Comparison of ENCODE assay signal across 12 cellular contexts in genomic region chr7:28107960-28108359, GRCh38.
DNase-seq lines count a peak whose midpoint lies in the region; TF ChIP-seq lines count a peak whose summit lies in the region.
"Had no signal": no experiment of that assay in that cellular context is flagged by ENCODE, and none has a peak within 500 bp of the region (broad histone marks: within the 10 kb centered on the region; RNA-seq: fewer than 3 reads in every experiment).

No MANE protein-coding gene starts in this region.

- no peak overlapping the region for H3K14ac ChIP-seq in trophoblast cell (ENCODE audit: low read length)

- no peak overlapping the region for H4K8ac ChIP-seq in trophoblast cell (ENCODE audit: low read depth, low read length)

- H3K18ac ChIP-seq in trophoblast cell (ENCODE audit: low read length): no peak overlapping the region

- no peak overlapping the region for H3K4me3 ChIP-seq in coronary artery
- no peak overlapping the region for H3K4me3 ChIP-seq in trophoblast cell (ENCODE audit: low read depth, low read length)

- no peak overlapping the region for H4K12ac ChIP-seq in trophoblast cell (ENCODE audit: low read depth, low read length)

- H3K36me3 ChIP-seq in trophoblast cell (ENCODE audit: control insufficient read depth in 1 of 2, insufficient read depth in 2 of 2, low read length in 2 of 2): no peaks in the 10 kb centered on the region
- H3K36me3 ChIP-seq: neutrophil had no signal

- no peak overlapping the region for H2BK5ac ChIP-seq in trophoblast cell (ENCODE audit: low read depth, low read length, poor library complexity)

- no peaks in the 10 kb centered on the region for H3K27me3 ChIP-seq in trophoblast cell (ENCODE audit: insufficient read depth, low read length)
- H3K27me3 ChIP-seq: neutrophil had no signal

- H3K9ac ChIP-seq in trophoblast cell (ENCODE audit: low read length): no peak overlapping the region

- H3K23ac ChIP-seq in trophoblast cell (ENCODE audit: low read length): no peak overlapping the region

- no peak overlapping the region for H3K4ac ChIP-seq in trophoblast cell (ENCODE audit: low read depth, low read length)

- TF ChIP-seq CTCF in coronary artery (IDR thresholded peaks at IDR 0.05): no peak

- no peak overlapping the region for H3K4me2 ChIP-seq in trophoblast cell (ENCODE audit: low read length)

- H2BK12ac ChIP-seq in trophoblast cell (ENCODE audit: low read length): no peak overlapping the region

- no peak overlapping the region for H2AFZ ChIP-seq in trophoblast cell (ENCODE audit: insufficient read depth, low read length, poor library complexity)

- H4K91ac ChIP-seq in trophoblast cell (ENCODE audit: low read depth, low read length): no peak overlapping the region

- DNase-seq in AG20443 (ENCODE audit: low spot score) (peak; percentile 13), NCI-H226 (peak; percentile 88), mucosa of gallbladder (ENCODE audit: low spot score) (peak; percentile 42), coronary artery (ENCODE audit: low spot score) (no peak), OCI-M1 (lab: John Stamatoyannopoulos, UW) (no peak), Ammon's horn (ENCODE audit: low spot score) (no peak), trophoblast cell (no peak)
- DNase-seq: activated naive CD8-positive, alpha-beta T cell treated with anti-CD3 and anti-CD28 coated beads for 36 hours; NCI-H1105; NCI-H345 had no signal

- no CpG with 5 or more reads among the region's 3 CpGs for WGBS in trophoblast cell (ENCODE audit: extremely low coverage, insufficient coverage, insufficient read length)

- H3K27ac ChIP-seq in cingulate gyrus (ENCODE audit: low read depth, low read length) (peak overlapping the region; percentile 3), coronary artery (no peak overlapping the region), trophoblast cell (ENCODE audit: low read depth, low read length) (no peak overlapping the region)
- H3K27ac ChIP-seq: neutrophil had no signal

- H3K9me3 ChIP-seq in trophoblast cell (ENCODE audit: insufficient read depth, low read depth, low read length): no peaks in the 10 kb centered on the region
- H3K9me3 ChIP-seq: neutrophil had no signal

- no peaks in the 10 kb centered on the region for H3K79me1 ChIP-seq in trophoblast cell (ENCODE audit: low read length)

- H2BK120ac ChIP-seq in trophoblast cell (ENCODE audit: insufficient read depth, low read length, poor library complexity): no peak overlapping the region

- peaks cover 6 to 7% of the 10 kb centered on the region in 2 experiments for H3K4me1 ChIP-seq in trophoblast cell (ENCODE audit: control insufficient read depth in 1 of 2, insufficient read depth in 2 of 2, low read length in 2 of 2)

- H2AK5ac ChIP-seq in trophoblast cell (ENCODE audit: low read length): no peak overlapping the region

- no peaks in the 10 kb centered on the region for H3K79me2 ChIP-seq in trophoblast cell (ENCODE audit: control insufficient read depth, insufficient read depth, low read length, poor library complexity)

Comparison
In these comparisons a context has a peak if more than half of its experiments do, and no peak if none do; other contexts are left out.
1. DNase-seq: peak in AG20443 (single experiment), NCI-H226 (single experiment) and mucosa of gallbladder (single experiment); none in coronary artery (single experiment), OCI-M1 (single experiment), Ammon's horn (single experiment) and trophoblast cell (0 of 2).